8 cellular contexts compared by ENCODE assay signal in genomic region chr1:228165372-228166169, GRCh38. TPM values are rescaled to one million over a fixed set of nuclear protein-coding genes. Genes with fewer than 3 reads are reported as not detected.
DNase-seq lines count a peak whose midpoint lies in the region; ATAC-seq and TF ChIP-seq lines count a peak whose summit lies in the region.

Gene IBA57, plus strand, starts transcription at chr1:228165804. Its CDS starts 13 bp downstream, at chr1:228165817.

- H3K9me3 Mint-ChIP-seq in activated T-cell treated with anti-CD3 and anti-CD28 coated beads, Interleukin-2, amount 50 U/mL, for 24 hours, result no peaks in the 10 kb centered on the region

- H3K9me3 ChIP-seq in PC-3 (ENCODE audit: low read length) (no peaks in the 10 kb centered on the region), muscle layer of duodenum (ENCODE audit: control insufficient read depth in 1 of 2, low read length in 2 of 2) (no peaks in the 10 kb centered on the region)

- peaks cover 24% of the 10 kb centered on the region for H3K79me2 ChIP-seq in PC-3 (ENCODE audit: low read length)

- no peaks in the 10 kb centered on the region for H3F3A ChIP-seq in PC-3 (ENCODE audit: low read length, unreplicated experiment)

- POLR2A ChIA-PET in PC-3 (lab: Charles Lee; ENCODE audit: unreplicated experiment), result interaction anchor here (0.5 to 1.6 kb wide), 6 partner anchors 9 to 108 kb away, joined by 3 to 35 read pairs (median 8); no protein-coding TSS in a partner anchor

- CTCF ChIA-PET in PC-3 (lab: Charles Lee), result interaction anchor here (0.5 to 2.5 kb wide), 13 partner anchors 11 to 1758 kb away, joined by 3 to 19 read pairs (median 5); partner anchors contain the start of gene PARP1

- H3K36me3 ChIP-seq in PC-3 (ENCODE audit: low read depth, low read length), result no peaks in the 10 kb centered on the region
- peaks cover 0 to 3% of the 10 kb centered on the region in 2 donors for H3K36me3 ChIP-seq in muscle layer of duodenum (ENCODE audit: control insufficient read depth in 1 of 2, insufficient read depth in 2 of 2, low read length in 2 of 2)

- H4K20me1 ChIP-seq in PC-3 (ENCODE audit: low read length), result no peaks in the 10 kb centered on the region

- H2AFZ ChIP-seq in PC-3 (ENCODE audit: low read length), result peak within 1 kb of the TSS; percentile 96

- peaks cover 49% of the 10 kb centered on the region for H3K4me1 Mint-ChIP-seq in activated T-cell treated with anti-CD3 and anti-CD28 coated beads, Interleukin-2, amount 50 U/mL, for 24 hours (ENCODE audit: low read depth)

- peak within 1 kb of the TSS; percentile 100 for H3K4me2 ChIP-seq in PC-3 (ENCODE audit: low read length)

- H3K9me2 ChIP-seq in PC-3 (replicated peaks; ENCODE audit: low read length), result no peaks in the 10 kb centered on the region

- no TSS peak for BruUV-seq in PC-3 (replicated peaks; lab: Mats Ljungman, UMichigan)

- H3K4me3 ChIP-seq in Jurkat, Clone E6-1 (ENCODE audit: low read length), result peak within 1 kb of the TSS; percentile 72
- H3K4me3 ChIP-seq in PC-3 (ENCODE audit: low read length) (peak within 1 kb of the TSS; percentile 77), muscle layer of duodenum (ENCODE audit: low read depth in 1 of 2, low read length in 2 of 2) (peak within 1 kb of the TSS; percentile 63 to 74)

- H3K27me3 Mint-ChIP-seq in activated T-cell treated with anti-CD3 and anti-CD28 coated beads, Interleukin-2, amount 50 U/mL, for 24 hours, result no peaks in the 10 kb centered on the region

- H3K27ac ChIP-seq in PC-3 (ENCODE audit: low read length), result peak within 1 kb of the TSS; percentile 93
- H3K27ac ChIP-seq in muscle layer of duodenum (ENCODE audit: low read length), result peak within 1 kb of the TSS; percentile 93

- no peaks in the 10 kb centered on the region for H3K27me3 ChIP-seq in PC-3 (ENCODE audit: low read length)
- no peaks in the 10 kb centered on the region for H3K27me3 ChIP-seq in muscle layer of duodenum (ENCODE audit: low read depth, low read length)

- peak within 1 kb of the TSS; percentile 98 for H3K27ac Mint-ChIP-seq in activated T-cell treated with anti-CD3 and anti-CD28 coated beads, Interleukin-2, amount 50 U/mL, for 24 hours

- H3K4me3 Mint-ChIP-seq in activated T-cell treated with anti-CD3 and anti-CD28 coated beads, Interleukin-2, amount 50 U/mL, for 24 hours, result peak within 1 kb of the TSS; percentile 82

- intact Hi-C loops in PC-3 (cut with micrococcal nuclease), result loop anchor here (1.0 to 10.0 kb wide), 9 partner anchors 25 to 1978 kb away; partner anchors contain the start of genes ACBD3, ARF1, GUK1 and MRPL55

- peaks cover 18% of the 10 kb centered on the region for H3K4me1 ChIP-seq in PC-3 (ENCODE audit: insufficient read depth, low read length)
- H3K4me1 ChIP-seq in muscle layer of duodenum (ENCODE audit: control insufficient read depth in 1 of 2, insufficient read depth in 2 of 2, low read length in 2 of 2), result peaks cover 0 to 11% of the 10 kb centered on the region in 2 donors

- peak within 1 kb of the TSS; percentile 96 for H3K9ac ChIP-seq in PC-3 (ENCODE audit: low read length)

- DNase-seq in DMS53 treated with DMSO at 0.1 percent for 48 hours (lab: John Stamatoyannopoulos, UW; ENCODE audit: unreplicated experiment), result peak; percentile 92
- peak; percentile 97 for DNase-seq in Jurkat, Clone E6-1 (ENCODE audit: low read depth, low spot score)
- peak; percentile 100 for DNase-seq in PC-3
- DNase-seq in activated T-cell treated with anti-CD3 and anti-CD28 coated beads, Interleukin-2, amount 50 U/mL, for 24 hours, result peak; percentile 100
- DNase-seq in stimulated activated CD8-positive, alpha-beta memory T cell treated with anti-CD3 and anti-CD28 coated beads, Interleukin-7, amount 100 ng/mL, for 4 hours (ENCODE audit: low read depth in 2 of 2), result peak; percentile 99 to 100

- ATAC-seq in GM21619 (IDR thresholded peaks at IDR 0.05; ENCODE audit: unreplicated experiment) (peak; percentile 77), PC-3 (peak; percentile 86), esophagus mucosa (peak; percentile 89)

- peaks cover 9% of the 10 kb centered on the region for H3K36me3 Mint-ChIP-seq in activated T-cell treated with anti-CD3 and anti-CD28 coated beads, Interleukin-2, amount 50 U/mL, for 24 hours (ENCODE audit: low read depth)

- peak; percentile 95 for TF ChIP-seq CTCF in PC-3 (conservative IDR thresholded peaks at IDR 0.05; ENCODE audit: low read depth, low read length)

RNA-seq across cellular contexts. Expression of gene IBA57, which starts in this region (rescaled TPM):
- 4.0 TPM for polyA plus RNA-seq in Jurkat, Clone E6-1 (2012; ENCODE audit: insufficient read depth, insufficient read length)
- total RNA-seq in PC-3 (2014; rRNA removed) (13.3 and 18.3 TPM in 2 replicates), esophagus mucosa (6.9 TPM)

Comparison
In these comparisons a context has a peak if more than half of its experiments do, and no peak if none do; other contexts are left out.
1. Peak in every context shown above with its lines: DNase-seq, ATAC-seq, H3K4me3 ChIP-seq and H3K27ac ChIP-seq.